ENCODE assay signal across 3 cellular contexts in the genomic region with DNA sequence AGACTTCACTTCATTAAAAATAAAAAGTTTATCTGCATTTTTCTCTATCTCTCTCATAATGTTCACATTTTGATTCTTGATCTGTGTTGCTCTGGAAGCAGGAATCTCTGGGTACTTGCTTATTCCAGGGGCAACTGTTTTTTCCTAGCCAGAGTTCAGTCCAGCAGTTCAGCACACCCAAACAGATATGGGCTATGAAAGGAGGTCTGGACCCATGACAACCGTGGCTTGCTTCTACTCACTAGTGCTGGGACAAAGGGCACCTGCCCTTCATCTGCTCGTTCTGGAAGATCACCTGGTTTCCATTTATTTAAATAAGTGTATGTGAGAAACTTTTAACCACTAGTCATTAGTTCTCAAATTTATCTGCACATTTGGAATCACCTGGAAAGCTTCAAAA.
TF ChIP-seq lines count a peak whose summit lies in the region.

No MANE protein-coding gene starts in this region.

TF ChIP-seq in SK-N-SH treated with all-trans-retinoic acid at 6 μM for 48 hours, 23 proteins besides CTCF, POLR2A, EP300 and RAD21 (continues in another document):
- TF ChIP-seq RARB (CRISPR knock-in tag; IDR thresholded peaks at IDR 0.05) = no peak
- no peak for TF ChIP-seq OSR1 (CRISPR knock-in tag; IDR thresholded peaks at IDR 0.05)
- TF ChIP-seq ESRRG (CRISPR knock-in tag; IDR thresholded peaks at IDR 0.05) = no peak
- TF ChIP-seq ZC3H10 (CRISPR knock-in tag; IDR thresholded peaks at IDR 0.05) = no peak
- TF ChIP-seq, protein P1, sequence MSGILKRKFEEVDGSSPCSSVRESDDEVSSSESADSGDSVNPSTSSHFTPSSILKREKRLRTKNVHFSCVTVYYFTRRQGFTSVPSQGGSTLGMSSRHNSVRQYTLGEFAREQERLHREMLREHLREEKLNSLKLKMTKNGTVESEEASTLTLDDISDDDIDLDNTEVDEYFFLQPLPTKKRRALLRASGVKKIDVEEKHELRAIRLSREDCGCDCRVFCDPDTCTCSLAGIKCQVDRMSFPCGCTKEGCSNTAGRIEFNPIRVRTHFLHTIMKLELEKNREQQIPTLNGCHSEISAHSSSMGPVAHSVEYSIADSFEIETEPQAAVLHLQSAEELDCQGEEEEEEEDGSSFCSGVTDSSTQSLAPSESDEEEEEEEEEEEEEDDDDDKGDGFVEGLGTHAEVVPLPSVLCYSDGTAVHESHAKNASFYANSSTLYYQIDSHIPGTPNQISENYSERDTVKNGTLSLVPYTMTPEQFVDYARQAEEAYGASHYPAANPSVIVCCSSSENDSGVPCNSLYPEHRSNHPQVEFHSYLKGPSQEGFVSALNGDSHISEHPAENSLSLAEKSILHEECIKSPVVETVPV (CRISPR knock-in tag; IDR thresholded peaks at IDR 0.05) = no peak
- no peak for TF ChIP-seq PPARA (CRISPR knock-in tag; IDR thresholded peaks at IDR 0.05; ENCODE audit: borderline replicate concordance)
- TF ChIP-seq ARNTL (CRISPR knock-in tag; IDR thresholded peaks at IDR 0.05; ENCODE audit: borderline replicate concordance, low read depth) = no peak
- TF ChIP-seq TCF4 (CRISPR knock-in tag; IDR thresholded peaks at IDR 0.05; ENCODE audit: borderline replicate concordance) = no peak
- TF ChIP-seq, protein P2, sequence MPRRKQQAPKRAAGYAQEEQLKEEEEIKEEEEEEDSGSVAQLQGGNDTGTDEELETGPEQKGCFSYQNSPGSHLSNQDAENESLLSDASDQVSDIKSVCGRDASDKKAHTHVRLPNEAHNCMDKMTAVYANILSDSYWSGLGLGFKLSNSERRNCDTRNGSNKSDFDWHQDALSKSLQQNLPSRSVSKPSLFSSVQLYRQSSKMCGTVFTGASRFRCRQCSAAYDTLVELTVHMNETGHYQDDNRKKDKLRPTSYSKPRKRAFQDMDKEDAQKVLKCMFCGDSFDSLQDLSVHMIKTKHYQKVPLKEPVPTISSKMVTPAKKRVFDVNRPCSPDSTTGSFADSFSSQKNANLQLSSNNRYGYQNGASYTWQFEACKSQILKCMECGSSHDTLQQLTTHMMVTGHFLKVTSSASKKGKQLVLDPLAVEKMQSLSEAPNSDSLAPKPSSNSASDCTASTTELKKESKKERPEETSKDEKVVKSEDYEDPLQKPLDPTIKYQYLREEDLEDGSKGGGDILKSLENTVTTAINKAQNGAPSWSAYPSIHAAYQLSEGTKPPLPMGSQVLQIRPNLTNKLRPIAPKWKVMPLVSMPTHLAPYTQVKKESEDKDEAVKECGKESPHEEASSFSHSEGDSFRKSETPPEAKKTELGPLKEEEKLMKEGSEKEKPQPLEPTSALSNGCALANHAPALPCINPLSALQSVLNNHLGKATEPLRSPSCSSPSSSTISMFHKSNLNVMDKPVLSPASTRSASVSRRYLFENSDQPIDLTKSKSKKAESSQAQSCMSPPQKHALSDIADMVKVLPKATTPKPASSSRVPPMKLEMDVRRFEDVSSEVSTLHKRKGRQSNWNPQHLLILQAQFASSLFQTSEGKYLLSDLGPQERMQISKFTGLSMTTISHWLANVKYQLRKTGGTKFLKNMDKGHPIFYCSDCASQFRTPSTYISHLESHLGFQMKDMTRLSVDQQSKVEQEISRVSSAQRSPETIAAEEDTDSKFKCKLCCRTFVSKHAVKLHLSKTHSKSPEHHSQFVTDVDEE (CRISPR knock-in tag; IDR thresholded peaks at IDR 0.05) = no peak
- TF ChIP-seq CSDC2 (CRISPR knock-in tag; IDR thresholded peaks at IDR 0.05) = no peak
- TF ChIP-seq, protein P3, sequence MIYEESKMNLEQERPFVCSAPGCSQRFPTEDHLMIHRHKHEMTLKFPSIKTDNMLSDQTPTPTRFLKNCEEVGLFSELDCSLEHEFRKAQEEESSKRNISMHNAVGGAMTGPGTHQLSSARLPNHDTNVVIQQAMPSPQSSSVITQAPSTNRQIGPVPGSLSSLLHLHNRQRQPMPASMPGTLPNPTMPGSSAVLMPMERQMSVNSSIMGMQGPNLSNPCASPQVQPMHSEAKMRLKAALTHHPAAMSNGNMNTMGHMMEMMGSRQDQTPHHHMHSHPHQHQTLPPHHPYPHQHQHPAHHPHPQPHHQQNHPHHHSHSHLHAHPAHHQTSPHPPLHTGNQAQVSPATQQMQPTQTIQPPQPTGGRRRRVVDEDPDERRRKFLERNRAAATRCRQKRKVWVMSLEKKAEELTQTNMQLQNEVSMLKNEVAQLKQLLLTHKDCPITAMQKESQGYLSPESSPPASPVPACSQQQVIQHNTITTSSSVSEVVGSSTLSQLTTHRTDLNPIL (CRISPR knock-in tag; IDR thresholded peaks at IDR 0.05; ENCODE audit: low read depth) = no peak

TF ChIP-seq in SK-N-SH, 30 proteins besides CTCF, POLR2A, EP300 and RAD21:
- TF ChIP-seq, protein P4, sequence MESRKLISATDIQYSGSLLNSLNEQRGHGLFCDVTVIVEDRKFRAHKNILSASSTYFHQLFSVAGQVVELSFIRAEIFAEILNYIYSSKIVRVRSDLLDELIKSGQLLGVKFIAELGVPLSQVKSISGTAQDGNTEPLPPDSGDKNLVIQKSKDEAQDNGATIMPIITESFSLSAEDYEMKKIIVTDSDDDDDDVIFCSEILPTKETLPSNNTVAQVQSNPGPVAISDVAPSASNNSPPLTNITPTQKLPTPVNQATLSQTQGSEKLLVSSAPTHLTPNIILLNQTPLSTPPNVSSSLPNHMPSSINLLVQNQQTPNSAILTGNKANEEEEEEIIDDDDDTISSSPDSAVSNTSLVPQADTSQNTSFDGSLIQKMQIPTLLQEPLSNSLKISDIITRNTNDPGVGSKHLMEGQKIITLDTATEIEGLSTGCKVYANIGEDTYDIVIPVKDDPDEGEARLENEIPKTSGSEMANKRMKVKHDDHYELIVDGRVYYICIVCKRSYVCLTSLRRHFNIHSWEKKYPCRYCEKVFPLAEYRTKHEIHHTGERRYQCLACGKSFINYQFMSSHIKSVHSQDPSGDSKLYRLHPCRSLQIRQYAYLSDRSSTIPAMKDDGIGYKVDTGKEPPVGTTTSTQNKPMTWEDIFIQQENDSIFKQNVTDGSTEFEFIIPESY (IDR thresholded peaks at IDR 0.05; ENCODE audit: borderline replicate concordance, low read depth) = no peak

TF ChIP-seq in HepG2, 621 proteins besides CTCF, POLR2A, EP300 and RAD21:
- TF ChIP-seq, protein P5, sequence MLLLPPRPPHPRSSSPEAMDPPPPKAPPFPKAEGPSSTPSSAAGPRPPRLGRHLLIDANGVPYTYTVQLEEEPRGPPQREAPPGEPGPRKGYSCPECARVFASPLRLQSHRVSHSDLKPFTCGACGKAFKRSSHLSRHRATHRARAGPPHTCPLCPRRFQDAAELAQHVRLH (CRISPR knock-in tag; IDR thresholded peaks at IDR 0.05; ENCODE audit: borderline replicate concordance, low read depth) = no peak
- no peak for TF ChIP-seq BORCS8-MEF2B (CRISPR knock-in tag; IDR thresholded peaks at IDR 0.05)
- TF ChIP-seq ZBTB38 (CRISPR knock-in tag; IDR thresholded peaks at IDR 0.05) = no peak
- TF ChIP-seq NFE2L1 (CRISPR knock-in tag; IDR thresholded peaks at IDR 0.05; ENCODE audit: borderline replicate concordance) = no peak
- TF ChIP-seq NR1H2 (CRISPR knock-in tag; IDR thresholded peaks at IDR 0.05; ENCODE audit: borderline replicate concordance, low read depth) = no peak
- TF ChIP-seq ZNF253 (CRISPR knock-in tag; IDR thresholded peaks at IDR 0.05; ENCODE audit: borderline replicate concordance) = no peak
- TF ChIP-seq ZBTB8A (CRISPR knock-in tag; IDR thresholded peaks at IDR 0.05; ENCODE audit: borderline replicate concordance, low read depth) = no peak
- no peak for TF ChIP-seq KDM1A (CRISPR knock-in tag; IDR thresholded peaks at IDR 0.05)
- no peak for TF ChIP-seq ZSCAN25 (CRISPR knock-in tag; IDR thresholded peaks at IDR 0.05)
- TF ChIP-seq SMYD3 (CRISPR knock-in tag; IDR thresholded peaks at IDR 0.05) = no peak
- TF ChIP-seq ZNF44 (CRISPR knock-in tag; IDR thresholded peaks at IDR 0.05) = no peak
- TF ChIP-seq POGZ (CRISPR knock-in tag; IDR thresholded peaks at IDR 0.05) = no peak
